9 cellular contexts compared by ENCODE assay signal in genomic region chr17:31488982-31489294, GRCh38.
DNase-seq lines count a peak whose midpoint lies in the region; ATAC-seq and TF ChIP-seq lines count a peak whose summit lies in the region.
"Had no signal": no experiment of that assay in that cellular context is flagged by ENCODE, and none has a peak within 500 bp of the region (broad histone marks: within the 10 kb centered on the region; RNA-seq: fewer than 3 reads in every experiment).

No MANE protein-coding gene starts in this region.

- POLR2A ChIA-PET in naive thymus-derived CD8-positive, alpha-beta T cell (lab: Charles Lee): interaction anchor here (1.2 to 10.1 kb wide), 5 partner anchors 9 to 169 kb away, joined by 3 to 264 read pairs (median 7); no protein-coding TSS in a partner anchor

- no peaks in the 10 kb centered on the region for H3K9me3 Mint-ChIP-seq in naive thymus-derived CD8-positive, alpha-beta T cell

- peaks cover 47 to 65% (median 63%) of the 10 kb centered on the region in 4 donors for H3K4me1 Mint-ChIP-seq in naive thymus-derived CD8-positive, alpha-beta T cell

- H3K4me1 ChIP-seq in BLaER1 treated with 17β-estradiol and CSF1 and Interleukin-3, amounts not matched to agents 10 nM and 100 nM: peaks cover 51 to 67% (median 64%) of the 10 kb centered on the region in 10 experiments
- H3K4me1 ChIP-seq in Karpas-422 (ENCODE audit: low read length) (peaks cover 48% of the 10 kb centered on the region), colonic mucosa (peaks cover 28% of the 10 kb centered on the region)

- no peaks in the 10 kb centered on the region for H3K36me3 ChIP-seq in BLaER1 treated with 17β-estradiol and CSF1 and Interleukin-3, amounts not matched to agents 10 nM and 100 nM
- H3K36me3 ChIP-seq in Karpas-422 (ENCODE audit: insufficient read depth, low read length) (no peaks in the 10 kb centered on the region), colonic mucosa (no peaks in the 10 kb centered on the region)
- H3K36me3 ChIP-seq: sigmoid colon had no signal

- peaks cover 0 to 23% (median 0%) of the 10 kb centered on the region in 11 experiments; a peak in 6 of 22 replicates for H3K27me3 ChIP-seq in BLaER1 treated with 17β-estradiol and CSF1 and Interleukin-3, amounts not matched to agents 10 nM and 100 nM
- H3K27me3 ChIP-seq in Karpas-422 (ENCODE audit: low read length): no peaks in the 10 kb centered on the region; the same call in 1 of the 2 replicates
- no peaks in the 10 kb centered on the region for H3K27me3 ChIP-seq in colonic mucosa

- no peaks in the 10 kb centered on the region for H3K9me3 ChIP-seq in BLaER1 treated with 17β-estradiol and CSF1 and Interleukin-3, amounts not matched to agents 10 nM and 100 nM (replicated peaks in 1 of 11)
- H3K9me3 ChIP-seq in Karpas-422 (ENCODE audit: low read length) (no peaks in the 10 kb centered on the region), colonic mucosa (no peaks in the 10 kb centered on the region)
- H3K9me3 ChIP-seq: sigmoid colon had no signal

- H3K36me3 Mint-ChIP-seq in naive thymus-derived CD8-positive, alpha-beta T cell: peaks cover 0 to 2% (median 0%) of the 10 kb centered on the region in 3 donors

- peak overlapping the region; percentile 83 to 94 (median 88) for H3K4me3 ChIP-seq in BLaER1 treated with 17β-estradiol and CSF1 and Interleukin-3, amounts not matched to agents 10 nM and 100 nM
- H3K4me3 ChIP-seq in Karpas-422 (ENCODE audit: low read length): peak overlapping the region; percentile 78
- peak overlapping the region; percentile 88 for H3K4me3 ChIP-seq in colonic mucosa

- peak overlapping the region; percentile 85 to 95 (median 92) for H3K4me3 Mint-ChIP-seq in naive thymus-derived CD8-positive, alpha-beta T cell

- intact Hi-C loops in colonic mucosa (cut with DNase I): no loop called here

- ATAC-seq in naive thymus-derived CD8-positive, alpha-beta T cell: no peak
- ATAC-seq in GM19351 (IDR thresholded peaks at IDR 0.05; ENCODE audit: unreplicated experiment) (no peak), HG03196 (IDR thresholded peaks at IDR 0.05; ENCODE audit: unreplicated experiment) (no peak)

- H3K9me2 ChIP-seq in Karpas-422 (replicated peaks; ENCODE audit: insufficient read depth, low read length): no peaks in the 10 kb centered on the region

- H2AFZ ChIP-seq in Karpas-422 (ENCODE audit: low read length): no peak overlapping the region

- H4K20me1 ChIP-seq in BLaER1 treated with 17β-estradiol and CSF1 and Interleukin-3, amounts not matched to agents 10 nM and 100 nM: peaks cover 0 to 58% (median 49%) of the 10 kb centered on the region in 11 experiments; a peak in 18 of 22 replicates
- H4K20me1 ChIP-seq in Karpas-422 (ENCODE audit: insufficient read depth, low read depth, low read length): peaks cover 20% of the 10 kb centered on the region; the same call in 1 of the 2 replicates

- peak overlapping the region; percentile 88 to 100 (median 98) for H3K4me2 ChIP-seq in BLaER1 treated with 17β-estradiol and CSF1 and Interleukin-3, amounts not matched to agents 10 nM and 100 nM
- peak overlapping the region; percentile 95 for H3K4me2 ChIP-seq in Karpas-422 (ENCODE audit: low read depth, low read length, poor library complexity, severe bottlenecking)

- no peak for DNase-seq in Karpas-422
- no peak for DNase-seq in colonic mucosa
- peak in 1 of 10 donors; percentile 30 for DNase-seq in naive thymus-derived CD8-positive, alpha-beta T cell
- no peak for DNase-seq in NCI-H2196 (lab: John Stamatoyannopoulos, UW; ENCODE audit: unreplicated experiment)
- DNase-seq in T1000 (lab: John Stamatoyannopoulos, UW): no peak
- DNase-seq: sigmoid colon had no signal

- no peak for TF ChIP-seq CTCF in colonic mucosa (IDR thresholded peaks at IDR 0.05)

- H3K79me2 ChIP-seq in Karpas-422 (ENCODE audit: low read length): no peaks in the 10 kb centered on the region

- peak overlapping the region in 8 of 11 experiments; percentile 66 to 88 (median 76); a peak in 10 of 22 replicates for H3K27ac ChIP-seq in BLaER1 treated with 17β-estradiol and CSF1 and Interleukin-3, amounts not matched to agents 10 nM and 100 nM
- H3K27ac ChIP-seq in Karpas-422 (ENCODE audit: low read length): no peak overlapping the region
- H3K27ac ChIP-seq in colonic mucosa: peak overlapping the region; percentile 90

- peak overlapping the region; percentile 94 to 99 (median 96) for H3K27ac Mint-ChIP-seq in naive thymus-derived CD8-positive, alpha-beta T cell

- no peaks in the 10 kb centered on the region for H3K27me3 Mint-ChIP-seq in naive thymus-derived CD8-positive, alpha-beta T cell

- H3K9ac ChIP-seq in BLaER1 treated with 17β-estradiol and CSF1 and Interleukin-3, amounts not matched to agents 10 nM and 100 nM: peak overlapping the region; percentile 77 to 89 (median 81); a peak in 21 of 22 replicates
- H3K9ac ChIP-seq in Karpas-422 (ENCODE audit: low read length) (peak overlapping the region; percentile 64), colonic mucosa (ENCODE audit: low read depth in 2 of 2, low read length in 2 of 2) (peak overlapping the region; percentile 84 to 91)
